Comparison of ENCODE assay signal across 1 cellular context in the genomic region with DNA sequence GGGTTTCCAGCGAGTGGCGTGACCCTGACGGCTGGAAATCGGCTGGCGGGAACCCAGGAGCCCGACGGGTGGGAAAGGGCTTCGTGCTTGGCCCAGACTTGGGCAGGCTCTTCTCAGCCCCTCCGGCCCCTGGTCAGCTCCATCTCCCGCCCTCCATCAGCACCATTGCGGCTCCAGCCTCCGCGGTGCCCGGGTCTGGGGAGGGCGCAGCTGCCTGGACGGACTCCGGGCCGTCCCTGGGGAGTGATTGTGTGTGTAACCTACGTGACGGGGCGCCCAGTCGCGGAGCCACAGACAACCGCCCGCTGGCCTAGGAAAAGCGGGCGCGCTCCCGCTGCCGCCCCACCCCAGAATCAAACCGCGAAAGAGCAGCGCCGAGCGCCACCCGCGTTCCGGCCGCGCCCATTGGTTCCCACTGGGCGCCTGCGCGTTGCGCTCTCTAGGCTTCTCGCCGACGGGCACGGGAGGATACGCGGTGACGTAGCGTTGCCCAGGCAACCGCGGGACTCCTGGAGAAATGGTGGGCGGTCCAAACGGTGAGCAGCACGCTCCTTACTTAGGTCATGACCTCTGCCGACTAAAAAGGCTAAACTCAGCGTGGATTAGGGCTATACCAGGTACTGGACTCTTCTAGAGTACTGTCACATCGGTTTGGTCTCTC.
TF ChIP-seq lines count a peak whose summit lies in the region.

CFAP20DC (minus strand) TSS at position 355 of the 661 bp plus-strand sequence. CDS start 394 bp downstream, outside the sequence.

TF ChIP-seq in K562, 482 proteins besides CTCF, POLR2A, EP300 and RAD21 (continued from another document and continues in another):
- TF ChIP-seq, protein P1, sequence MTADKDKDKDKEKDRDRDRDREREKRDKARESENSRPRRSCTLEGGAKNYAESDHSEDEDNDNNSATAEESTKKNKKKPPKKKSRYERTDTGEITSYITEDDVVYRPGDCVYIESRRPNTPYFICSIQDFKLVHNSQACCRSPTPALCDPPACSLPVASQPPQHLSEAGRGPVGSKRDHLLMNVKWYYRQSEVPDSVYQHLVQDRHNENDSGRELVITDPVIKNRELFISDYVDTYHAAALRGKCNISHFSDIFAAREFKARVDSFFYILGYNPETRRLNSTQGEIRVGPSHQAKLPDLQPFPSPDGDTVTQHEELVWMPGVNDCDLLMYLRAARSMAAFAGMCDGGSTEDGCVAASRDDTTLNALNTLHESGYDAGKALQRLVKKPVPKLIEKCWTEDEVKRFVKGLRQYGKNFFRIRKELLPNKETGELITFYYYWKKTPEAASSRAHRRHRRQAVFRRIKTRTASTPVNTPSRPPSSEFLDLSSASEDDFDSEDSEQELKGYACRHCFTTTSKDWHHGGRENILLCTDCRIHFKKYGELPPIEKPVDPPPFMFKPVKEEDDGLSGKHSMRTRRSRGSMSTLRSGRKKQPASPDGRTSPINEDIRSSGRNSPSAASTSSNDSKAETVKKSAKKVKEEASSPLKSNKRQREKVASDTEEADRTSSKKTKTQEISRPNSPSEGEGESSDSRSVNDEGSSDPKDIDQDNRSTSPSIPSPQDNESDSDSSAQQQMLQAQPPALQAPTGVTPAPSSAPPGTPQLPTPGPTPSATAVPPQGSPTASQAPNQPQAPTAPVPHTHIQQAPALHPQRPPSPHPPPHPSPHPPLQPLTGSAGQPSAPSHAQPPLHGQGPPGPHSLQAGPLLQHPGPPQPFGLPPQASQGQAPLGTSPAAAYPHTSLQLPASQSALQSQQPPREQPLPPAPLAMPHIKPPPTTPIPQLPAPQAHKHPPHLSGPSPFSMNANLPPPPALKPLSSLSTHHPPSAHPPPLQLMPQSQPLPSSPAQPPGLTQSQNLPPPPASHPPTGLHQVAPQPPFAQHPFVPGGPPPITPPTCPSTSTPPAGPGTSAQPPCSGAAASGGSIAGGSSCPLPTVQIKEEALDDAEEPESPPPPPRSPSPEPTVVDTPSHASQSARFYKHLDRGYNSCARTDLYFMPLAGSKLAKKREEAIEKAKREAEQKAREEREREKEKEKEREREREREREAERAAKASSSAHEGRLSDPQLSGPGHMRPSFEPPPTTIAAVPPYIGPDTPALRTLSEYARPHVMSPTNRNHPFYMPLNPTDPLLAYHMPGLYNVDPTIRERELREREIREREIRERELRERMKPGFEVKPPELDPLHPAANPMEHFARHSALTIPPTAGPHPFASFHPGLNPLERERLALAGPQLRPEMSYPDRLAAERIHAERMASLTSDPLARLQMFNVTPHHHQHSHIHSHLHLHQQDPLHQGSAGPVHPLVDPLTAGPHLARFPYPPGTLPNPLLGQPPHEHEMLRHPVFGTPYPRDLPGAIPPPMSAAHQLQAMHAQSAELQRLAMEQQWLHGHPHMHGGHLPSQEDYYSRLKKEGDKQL (CRISPR knock-in tag; IDR thresholded peaks at IDR 0.05; ENCODE audit: borderline replicate concordance) = no peak
- TF ChIP-seq TGIF2 (CRISPR knock-in tag; IDR thresholded peaks at IDR 0.05) (no peak), AFF1 (IDR thresholded peaks at IDR 0.05; ENCODE audit: low read depth in 1 of 2, partially characterized antibody in 2 of 2) (no peak), ZSCAN29 (IDR thresholded peaks at IDR 0.05) (no peak), TEAD4 (IDR thresholded peaks at IDR 0.05; ENCODE audit: low read length) (no peak), TEAD4 (CRISPR knock-in tag; IDR thresholded peaks at IDR 0.05; ENCODE audit: borderline replicate concordance) (no peak), ZNF174 (CRISPR knock-in tag; IDR thresholded peaks at IDR 0.05) (no peak), ZNF583 (CRISPR knock-in tag; IDR thresholded peaks at IDR 0.05) (no peak), RBBP5 (IDR thresholded peaks at IDR 0.05; ENCODE audit: borderline replicate concordance, insufficient read depth, low read length, poor library complexity, severe bottlenecking) (no peak), HDGF (IDR thresholded peaks at IDR 0.05) (no peak), KLF13 (tag; IDR thresholded peaks at IDR 0.05; ENCODE audit: borderline replicate concordance, low read depth) (no peak), FOS (IDR thresholded peaks at IDR 0.05; ENCODE audit: extremely low read depth, insufficient read length) (no peak), RBM25 (IDR thresholded peaks at IDR 0.05; ENCODE audit: low read depth, low read length, severe bottlenecking) (no peak), MAFF (IDR thresholded peaks at IDR 0.05; ENCODE audit: low read length) (no peak), POLR2B (IDR thresholded peaks at IDR 0.05; ENCODE audit: low read depth, partially characterized antibody) (peak; percentile 48), TCF7 (IDR thresholded peaks at IDR 0.05; ENCODE audit: borderline replicate concordance) (no peak), NUFIP1 (IDR thresholded peaks at IDR 0.05; ENCODE audit: partially characterized antibody) (no peak), IRF2 (CRISPR knock-in tag; IDR thresholded peaks at IDR 0.05) (no peak), KLF10 (CRISPR knock-in tag; IDR thresholded peaks at IDR 0.05) (no peak), ZNF146 (CRISPR knock-in tag; IDR thresholded peaks at IDR 0.05; ENCODE audit: unreplicated experiment) (no peak), ZMIZ1 (IDR thresholded peaks at IDR 0.05; ENCODE audit: low read depth in 2 of 2, low read length in 2 of 2) (no peak), SMAD3 (CRISPR knock-in tag; conservative IDR thresholded peaks at IDR 0.05) (no peak)
- TF ChIP-seq, protein P2, sequence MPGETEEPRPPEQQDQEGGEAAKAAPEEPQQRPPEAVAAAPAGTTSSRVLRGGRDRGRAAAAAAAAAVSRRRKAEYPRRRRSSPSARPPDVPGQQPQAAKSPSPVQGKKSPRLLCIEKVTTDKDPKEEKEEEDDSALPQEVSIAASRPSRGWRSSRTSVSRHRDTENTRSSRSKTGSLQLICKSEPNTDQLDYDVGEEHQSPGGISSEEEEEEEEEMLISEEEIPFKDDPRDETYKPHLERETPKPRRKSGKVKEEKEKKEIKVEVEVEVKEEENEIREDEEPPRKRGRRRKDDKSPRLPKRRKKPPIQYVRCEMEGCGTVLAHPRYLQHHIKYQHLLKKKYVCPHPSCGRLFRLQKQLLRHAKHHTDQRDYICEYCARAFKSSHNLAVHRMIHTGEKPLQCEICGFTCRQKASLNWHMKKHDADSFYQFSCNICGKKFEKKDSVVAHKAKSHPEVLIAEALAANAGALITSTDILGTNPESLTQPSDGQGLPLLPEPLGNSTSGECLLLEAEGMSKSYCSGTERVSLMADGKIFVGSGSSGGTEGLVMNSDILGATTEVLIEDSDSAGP (CRISPR knock-in tag; IDR thresholded peaks at IDR 0.05) = no peak
- TF ChIP-seq, protein P3, sequence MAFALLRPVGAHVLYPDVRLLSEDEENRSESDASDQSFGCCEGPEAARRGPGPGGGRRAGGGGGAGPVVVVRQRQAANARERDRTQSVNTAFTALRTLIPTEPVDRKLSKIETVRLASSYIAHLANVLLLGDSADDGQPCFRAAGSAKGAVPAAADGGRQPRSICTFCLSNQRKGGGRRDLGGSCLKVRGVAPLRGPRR (CRISPR knock-in tag; IDR thresholded peaks at IDR 0.05) = no peak
- TF ChIP-seq, protein P4, sequence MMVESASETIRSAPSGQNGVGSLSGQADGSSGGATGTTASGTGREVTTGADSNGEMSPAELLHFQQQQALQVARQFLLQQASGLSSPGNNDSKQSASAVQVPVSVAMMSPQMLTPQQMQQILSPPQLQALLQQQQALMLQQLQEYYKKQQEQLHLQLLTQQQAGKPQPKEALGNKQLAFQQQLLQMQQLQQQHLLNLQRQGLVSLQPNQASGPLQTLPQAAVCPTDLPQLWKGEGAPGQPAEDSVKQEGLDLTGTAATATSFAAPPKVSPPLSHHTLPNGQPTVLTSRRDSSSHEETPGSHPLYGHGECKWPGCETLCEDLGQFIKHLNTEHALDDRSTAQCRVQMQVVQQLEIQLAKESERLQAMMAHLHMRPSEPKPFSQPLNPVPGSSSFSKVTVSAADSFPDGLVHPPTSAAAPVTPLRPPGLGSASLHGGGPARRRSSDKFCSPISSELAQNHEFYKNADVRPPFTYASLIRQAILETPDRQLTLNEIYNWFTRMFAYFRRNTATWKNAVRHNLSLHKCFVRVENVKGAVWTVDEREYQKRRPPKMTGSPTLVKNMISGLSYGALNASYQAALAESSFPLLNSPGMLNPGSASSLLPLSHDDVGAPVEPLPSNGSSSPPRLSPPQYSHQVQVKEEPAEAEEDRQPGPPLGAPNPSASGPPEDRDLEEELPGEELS (CRISPR knock-in tag; IDR thresholded peaks at IDR 0.05; ENCODE audit: borderline replicate concordance) = no peak
- TF ChIP-seq, protein P5, sequence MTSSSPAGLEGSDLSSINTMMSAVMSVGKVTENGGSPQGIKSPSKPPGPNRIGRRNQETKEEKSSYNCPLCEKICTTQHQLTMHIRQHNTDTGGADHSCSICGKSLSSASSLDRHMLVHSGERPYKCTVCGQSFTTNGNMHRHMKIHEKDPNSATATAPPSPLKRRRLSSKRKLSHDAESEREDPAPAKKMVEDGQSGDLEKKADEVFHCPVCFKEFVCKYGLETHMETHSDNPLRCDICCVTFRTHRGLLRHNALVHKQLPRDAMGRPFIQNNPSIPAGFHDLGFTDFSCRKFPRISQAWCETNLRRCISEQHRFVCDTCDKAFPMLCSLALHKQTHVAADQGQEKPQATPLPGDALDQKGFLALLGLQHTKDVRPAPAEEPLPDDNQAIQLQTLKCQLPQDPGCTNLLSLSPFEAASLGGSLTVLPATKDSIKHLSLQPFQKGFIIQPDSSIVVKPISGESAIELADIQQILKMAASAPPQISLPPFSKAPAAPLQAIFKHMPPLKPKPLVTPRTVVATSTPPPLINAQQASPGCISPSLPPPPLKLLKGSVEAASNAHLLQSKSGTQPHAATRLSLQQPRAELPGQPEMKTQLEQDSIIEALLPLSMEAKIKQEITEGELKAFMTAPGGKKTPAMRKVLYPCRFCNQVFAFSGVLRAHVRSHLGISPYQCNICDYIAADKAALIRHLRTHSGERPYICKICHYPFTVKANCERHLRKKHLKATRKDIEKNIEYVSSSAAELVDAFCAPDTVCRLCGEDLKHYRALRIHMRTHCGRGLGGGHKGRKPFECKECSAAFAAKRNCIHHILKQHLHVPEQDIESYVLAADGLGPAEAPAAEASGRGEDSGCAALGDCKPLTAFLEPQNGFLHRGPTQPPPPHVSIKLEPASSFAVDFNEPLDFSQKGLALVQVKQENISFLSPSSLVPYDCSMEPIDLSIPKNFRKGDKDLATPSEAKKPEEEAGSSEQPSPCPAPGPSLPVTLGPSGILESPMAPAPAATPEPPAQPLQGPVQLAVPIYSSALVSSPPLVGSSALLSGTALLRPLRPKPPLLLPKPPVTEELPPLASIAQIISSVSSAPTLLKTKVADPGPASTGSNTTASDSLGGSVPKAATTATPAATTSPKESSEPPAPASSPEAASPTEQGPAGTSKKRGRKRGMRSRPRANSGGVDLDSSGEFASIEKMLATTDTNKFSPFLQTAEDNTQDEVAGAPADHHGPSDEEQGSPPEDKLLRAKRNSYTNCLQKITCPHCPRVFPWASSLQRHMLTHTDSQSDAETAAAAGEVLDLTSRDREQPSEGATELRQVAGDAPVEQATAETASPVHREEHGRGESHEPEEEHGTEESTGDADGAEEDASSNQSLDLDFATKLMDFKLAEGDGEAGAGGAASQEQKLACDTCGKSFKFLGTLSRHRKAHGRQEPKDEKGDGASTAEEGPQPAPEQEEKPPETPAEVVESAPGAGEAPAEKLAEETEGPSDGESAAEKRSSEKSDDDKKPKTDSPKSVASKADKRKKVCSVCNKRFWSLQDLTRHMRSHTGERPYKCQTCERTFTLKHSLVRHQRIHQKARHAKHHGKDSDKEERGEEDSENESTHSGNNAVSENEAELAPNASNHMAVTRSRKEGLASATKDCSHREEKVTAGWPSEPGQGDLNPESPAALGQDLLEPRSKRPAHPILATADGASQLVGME (CRISPR knock-in tag; IDR thresholded peaks at IDR 0.05) = no peak
